In genomic region chr20:50704039-50704438, GRCh38 we compare ENCODE assay signal across 2 cellular contexts. TPM values are rescaled to one million over a fixed set of nuclear protein-coding genes. Genes with fewer than 3 reads are reported as not detected.
"Had no signal": no experiment of that assay in that cellular context is flagged by ENCODE, and none has a peak within 500 bp of the region (broad histone marks: within the 10 kb centered on the region; RNA-seq: fewer than 3 reads in every experiment).

No MANE protein-coding gene starts in this region.

RNA-seq across cellular contexts. Expression of gene RIPOR3, which starts 12.7 kb away (rescaled TPM):
- total RNA-seq: HepG2, HT1080 had no signal
